ENCODE assay signal across 8 cellular contexts in genomic region chr12:98456583-98457573, GRCh38.
DNase-seq lines count a peak whose midpoint lies in the region; ATAC-seq and TF ChIP-seq lines count a peak whose summit lies in the region.

No MANE protein-coding gene starts in this region.

- H3F3A ChIP-seq in MM.1S (ENCODE audit: insufficient read depth, low read length), result no peaks in the 10 kb centered on the region

- H3K4me1 ChIP-seq in MM.1S (ENCODE audit: low read length), result no peaks in the 10 kb centered on the region

- H3K9me3 Mint-ChIP-seq in nephron progenitor cell, result peaks cover 11% of the 10 kb centered on the region

- no peaks in the 10 kb centered on the region for H3K79me2 ChIP-seq in MM.1S (ENCODE audit: low read length)

- no peak overlapping the region for H3K4me2 ChIP-seq in MM.1S (ENCODE audit: low read depth, low read length)

- ATAC-seq in HG03175 (IDR thresholded peaks at IDR 0.05; ENCODE audit: unreplicated experiment) (peak; percentile 86), GM19455 (IDR thresholded peaks at IDR 0.05; ENCODE audit: unreplicated experiment) (no peak)

- no peaks in the 10 kb centered on the region for H3K9me2 ChIP-seq in MM.1S (replicated peaks; ENCODE audit: insufficient read depth, low read length)

- H2AFZ ChIP-seq in MM.1S (ENCODE audit: low read length), result no peak overlapping the region

- peak overlapping the region; percentile 76 for H3K4me3 Mint-ChIP-seq in nephron progenitor cell

- H3K36me3 Mint-ChIP-seq in nephron progenitor cell (ENCODE audit: low read depth), result peaks cover 11% of the 10 kb centered on the region

- H3K4me3 ChIP-seq in fibroblast of pulmonary artery (replicated peaks; ENCODE audit: low read depth, low read length) (peak overlapping the region; percentile 25), MM.1S (ENCODE audit: low read length) (no peak overlapping the region)

- H3K27ac Mint-ChIP-seq in nephron progenitor cell, result peak overlapping the region; percentile 89

- peaks cover 3% of the 10 kb centered on the region for H3K27me3 Mint-ChIP-seq in nephron progenitor cell (ENCODE audit: low read depth, poor library complexity)

- H3K4me1 Mint-ChIP-seq in nephron progenitor cell, result peaks cover 24% of the 10 kb centered on the region

- DNase-seq in ELR (ENCODE audit: low read depth) (peak; percentile 43), fibroblast of pulmonary artery (ENCODE audit: low read depth) (peak; percentile 52), nephron progenitor cell (peak; percentile 76), GM19240 (ENCODE audit: insufficient read length, low spot score) (no peak), MM.1S (no peak)
- peak; percentile 21 for DNase-seq in activated CD8-positive, alpha-beta memory T cell treated with anti-CD3 and anti-CD28 coated beads, Interleukin-2, amount 50 U/mL, for 4 hours

- H3K9me3 ChIP-seq in MM.1S (replicated peaks; ENCODE audit: insufficient read depth, low read length), result no peaks in the 10 kb centered on the region

- no peaks in the 10 kb centered on the region for H3K36me3 ChIP-seq in MM.1S (replicated peaks; ENCODE audit: insufficient read depth, low read length)

- no peaks in the 10 kb centered on the region for H4K20me1 ChIP-seq in MM.1S (ENCODE audit: insufficient read depth, low read length)

- no peaks in the 10 kb centered on the region for H3K27me3 ChIP-seq in MM.1S (replicated peaks; ENCODE audit: insufficient read depth, low read length)

- H3K27ac ChIP-seq in MM.1S (ENCODE audit: low read length), result no peak overlapping the region

- no peak overlapping the region for H3K9ac ChIP-seq in MM.1S (ENCODE audit: low read length)

- TF ChIP-seq CTCF in fibroblast of pulmonary artery (IDR thresholded peaks at IDR 0.05; ENCODE audit: low read length, missing control alignments) (no peak), nephron progenitor cell (IDR thresholded peaks at IDR 0.05) (no peak), MM.1S (IDR thresholded peaks at IDR 0.05; ENCODE audit: low read length) (no peak)

Comparison
In these comparisons a context has a peak if more than half of its experiments do, and no peak if none do; other contexts are left out.
1. DNase-seq: peak in ELR (single experiment), activated CD8-positive, alpha-beta memory T cell treated with anti-CD3 and anti-CD28 coated beads, Interleukin-2, amount 50 U/mL, for 4 hours (single experiment), fibroblast of pulmonary artery (single experiment) and nephron progenitor cell (single experiment); none in GM19240 (single experiment) and MM.1S (single experiment).